9 cellular contexts compared by ENCODE assay signal in the genomic region with DNA sequence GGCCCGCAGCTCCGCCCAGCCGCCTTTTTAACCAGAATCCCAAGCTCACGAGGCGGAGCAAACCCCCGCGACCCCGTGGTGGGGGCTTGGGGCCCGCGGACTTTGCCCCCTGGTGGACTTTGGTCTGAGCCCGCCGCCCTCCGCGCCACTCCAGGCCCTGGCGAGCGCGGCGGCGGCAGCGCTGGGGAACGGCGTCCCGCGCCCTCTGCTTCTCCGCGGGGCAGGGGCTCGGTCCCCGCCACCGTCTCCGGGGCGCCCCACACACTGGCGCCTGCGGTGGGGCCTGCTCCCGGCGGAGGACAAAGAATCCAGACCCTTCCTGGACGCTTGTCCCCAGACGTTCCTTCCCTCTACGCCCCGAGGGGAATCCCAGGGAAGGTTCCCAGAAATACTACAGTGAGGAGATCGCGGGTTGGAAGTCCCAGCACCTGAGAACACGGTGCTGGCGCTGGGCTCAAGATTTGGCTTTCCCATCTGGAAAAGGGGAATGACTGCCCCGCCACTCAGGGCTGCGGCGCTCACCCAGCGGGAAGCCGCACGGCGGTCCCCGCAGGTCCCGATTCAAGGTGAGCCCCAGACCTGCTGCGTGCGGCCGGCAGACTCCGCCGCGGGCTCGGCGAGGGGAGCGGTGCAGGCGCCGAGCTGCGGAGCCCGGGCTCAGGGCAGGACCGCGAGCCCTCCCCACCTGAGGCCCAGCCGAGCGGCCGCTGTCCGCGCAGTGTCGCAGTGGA. TPM values are rescaled to one million over a fixed set of nuclear protein-coding genes. Genes with fewer than 3 reads are reported as not detected.
DNase-seq lines count a peak whose midpoint lies in the region; ATAC-seq, FAIRE-seq and TF ChIP-seq lines count a peak whose summit lies in the region.
"Had no signal": no experiment of that assay in that cellular context is flagged by ENCODE, and none has a peak within 500 bp of the region (broad histone marks: within the 10 kb centered on the region; RNA-seq: fewer than 3 reads in every experiment).

HAAO (minus strand) TSS at position 1 of the 731 bp plus-strand sequence. CDS start 47 bp downstream, outside the sequence.

- intact Hi-C loops in colonic mucosa (cut with DNase I), result no loop called here
- intact Hi-C loops in lower leg skin (cut with DNase I; ENCODE audit: low total_unique reads), result no loop called here

- DNase-seq in colonic mucosa, result peak; percentile 72
- DNase-seq in lower leg skin (ENCODE audit: low spot score in 2 of 2), result peak in 1 of 2 donors; percentile 91
- DNase-seq in HEK293T (ENCODE audit: extremely low spot score), result no peak
- no peak for DNase-seq in urothelium cell line (ENCODE audit: low spot score)

- peak within 1 kb of the TSS; percentile 58 for H3K4me3 ChIP-seq in ACC112 (ENCODE audit: low read depth, low read length)
- H3K4me3 ChIP-seq in colonic mucosa, result peak within 1 kb of the TSS; percentile 59
- H3K4me3 ChIP-seq in lower leg skin (ENCODE audit: low read depth, poor library complexity, severe bottlenecking), result peak within 1 kb of the TSS; percentile 47

- H3K79me2 ChIP-seq in ACC112 (ENCODE audit: control insufficient read depth, insufficient read depth, low read length, unreplicated experiment), result no peaks in the 10 kb centered on the region

- H3K27ac ChIP-seq in ACC112 (ENCODE audit: low read depth, low read length), result no peak within 1 kb of the TSS
- H3K27ac ChIP-seq in colonic mucosa, result peak within 1 kb of the TSS; percentile 87
- H3K27ac ChIP-seq in temporal lobe (ENCODE audit: low read depth, low read length), result peak within 1 kb of the TSS; percentile 27

- CTCF ChIA-PET in HEK293T (lab: Yijun Ruan, JAX), result no interaction called here

- no peak for TF ChIP-seq CTCF in colonic mucosa (IDR thresholded peaks at IDR 0.05)
- TF ChIP-seq CTCF in lower leg skin (IDR thresholded peaks at IDR 0.05), result no peak

- H3K36me3 ChIP-seq in ACC112 (ENCODE audit: insufficient read depth, low read length) (no peaks in the 10 kb centered on the region), colonic mucosa (no peaks in the 10 kb centered on the region)

- H3K4me1 ChIP-seq in ACC112 (ENCODE audit: control insufficient read depth, insufficient read depth, low read length, unreplicated experiment) (no peaks in the 10 kb centered on the region), colonic mucosa (no peaks in the 10 kb centered on the region)

- ATAC-seq in GM18511 (IDR thresholded peaks at IDR 0.05; ENCODE audit: unreplicated experiment) (peak; percentile 42), HG03520 (IDR thresholded peaks at IDR 0.05; ENCODE audit: unreplicated experiment) (peak; percentile 18)

- peak within 1 kb of the TSS; percentile 2 for H2AFZ ChIP-seq in ACC112 (ENCODE audit: low read length, unreplicated experiment)

- FAIRE-seq in urothelium cell line (lab: Jason Lieb, UNC), result no peak

- H3K9ac ChIP-seq in colonic mucosa (ENCODE audit: low read depth in 2 of 2, low read length in 2 of 2), result peak within 1 kb of the TSS; percentile 80 to 82

- POLR2A ChIA-PET in HEK293T (lab: Yijun Ruan, JAX), result no interaction called here

- H3K9me3 ChIP-seq in colonic mucosa, result no peaks in the 10 kb centered on the region

- no peak for TF ChIP-seq POLR2A in lower leg skin (IDR thresholded peaks at IDR 0.05)

- H3K27me3 ChIP-seq in ACC112 (ENCODE audit: insufficient read depth, low read length) (peaks cover 44% of the 10 kb centered on the region), colonic mucosa (no peaks in the 10 kb centered on the region)

- WGBS in lower leg skin, 2 donors, result 0 to 4% methylated on average over 14 to 50 of the region's 73 CpGs

TF ChIP-seq in HEK293T, 16 proteins besides CTCF, POLR2A, EP300 and RAD21:
- TF ChIP-seq CTBP1 (IDR thresholded peaks at IDR 0.05; ENCODE audit: borderline replicate concordance) (no peak), SP1 (IDR thresholded peaks at IDR 0.05) (no peak), FOXA1 (IDR thresholded peaks at IDR 0.05) (no peak), ELF4 (IDR thresholded peaks at IDR 0.05) (no peak), FOXM1 (IDR thresholded peaks at IDR 0.05; ENCODE audit: borderline replicate concordance) (no peak), ZNF384 (IDR thresholded peaks at IDR 0.05) (no peak), ARNT (IDR thresholded peaks at IDR 0.05) (no peak), PKNOX1 (IDR thresholded peaks at IDR 0.05) (no peak), FOXK2 (IDR thresholded peaks at IDR 0.05) (no peak), HDGF (IDR thresholded peaks at IDR 0.05; ENCODE audit: borderline replicate concordance) (no peak), NFRKB (IDR thresholded peaks at IDR 0.05) (no peak), L3MBTL2 (conservative IDR thresholded peaks at IDR 0.05) (no peak), TARDBP (IDR thresholded peaks at IDR 0.05) (no peak), SUZ12 (IDR thresholded peaks at IDR 0.05) (no peak), BHLHE40 (IDR thresholded peaks at IDR 0.05; ENCODE audit: borderline replicate concordance) (no peak), LEF1 (IDR thresholded peaks at IDR 0.05; ENCODE audit: borderline replicate concordance) (no peak)

RNA-seq across cellular contexts. Expression of gene HAAO, which starts in this region (rescaled TPM):
- total RNA-seq in colonic mucosa (10 to 100 TPM in 1 of 2 donors, 1 to 10 TPM in 1; 8.2 to 17.8 TPM), lower leg skin (1 to 10 TPM; 1.7 to 4.3 (median 3.3) TPM), temporal lobe (1.5 TPM)
- total RNA-seq: glomerular endothelial cell had no signal
